In genomic region chr16:4214215-4214621, GRCh38 we compare ENCODE assay signal across 12 cellular contexts. TPM values are rescaled to one million over a fixed set of nuclear protein-coding genes. Genes with fewer than 3 reads are reported as not detected.
DNase-seq lines count a peak whose midpoint lies in the region; ATAC-seq and TF ChIP-seq lines count a peak whose summit lies in the region.
"Had no signal": no experiment of that assay in that cellular context is flagged by ENCODE, and none has a peak within 500 bp of the region (broad histone marks: within the 10 kb centered on the region; RNA-seq: fewer than 3 reads in every experiment).

No MANE protein-coding gene starts in this region.

- no peaks in the 10 kb centered on the region for H3K9me3 Mint-ChIP-seq in activated naive CD8-positive, alpha-beta T cell treated with anti-CD3 and anti-CD28 coated beads, Interleukin-2, amount 50 U/mL, for 24 hours
- no peaks in the 10 kb centered on the region for H3K9me3 Mint-ChIP-seq in CD4-positive, alpha-beta memory T cell
- H3K9me3 Mint-ChIP-seq: activated CD4-positive, alpha-beta memory T cell treated with anti-CD3 and anti-CD28 coated beads for 36 hours; naive B cell had no signal

- DNase-seq in HT-29 (ENCODE audit: low spot score) (peak; percentile 31), astrocyte of the spinal cord (ENCODE audit: low read depth, low spot score) (peak; percentile 86), iPS DF 19.7 (ENCODE audit: low read depth, low spot score) (peak; percentile 15), upper lobe of right lung (no peak), NCI-H187 treated with DMSO at 0.1 percent for 48 hours (lab: John Stamatoyannopoulos, UW) (no peak), DMS153 (lab: John Stamatoyannopoulos, UW) (no peak)
- DNase-seq in activated naive CD8-positive, alpha-beta T cell treated with anti-CD3 and anti-CD28 coated beads, Interleukin-2, amount 50 U/mL, for 24 hours, result no peak
- no peak for DNase-seq in CD4-positive, alpha-beta memory T cell
- DNase-seq: activated CD4-positive, alpha-beta memory T cell treated with anti-CD3 and anti-CD28 coated beads for 36 hours; dermis blood vessel endothelial cell; naive B cell; NCI-H2171 treated with DMSO at 0.1 percent for 48 hours had no signal

- no peaks in the 10 kb centered on the region for H3K36me3 Mint-ChIP-seq in activated naive CD8-positive, alpha-beta T cell treated with anti-CD3 and anti-CD28 coated beads, Interleukin-2, amount 50 U/mL, for 24 hours (ENCODE audit: low read depth)
- no peaks in the 10 kb centered on the region for H3K36me3 Mint-ChIP-seq in CD4-positive, alpha-beta memory T cell
- H3K36me3 Mint-ChIP-seq: activated CD4-positive, alpha-beta memory T cell treated with anti-CD3 and anti-CD28 coated beads for 36 hours; naive B cell had no signal

- no peak overlapping the region for H3K27ac Mint-ChIP-seq in activated naive CD8-positive, alpha-beta T cell treated with anti-CD3 and anti-CD28 coated beads, Interleukin-2, amount 50 U/mL, for 24 hours
- peak overlapping the region in 1 of 7 donors; percentile 47 for H3K27ac Mint-ChIP-seq in CD4-positive, alpha-beta memory T cell
- H3K27ac Mint-ChIP-seq: activated CD4-positive, alpha-beta memory T cell treated with anti-CD3 and anti-CD28 coated beads for 36 hours had no signal

- no peak overlapping the region for H3K4me3 Mint-ChIP-seq in activated naive CD8-positive, alpha-beta T cell treated with anti-CD3 and anti-CD28 coated beads, Interleukin-2, amount 50 U/mL, for 24 hours
- no peak overlapping the region for H3K4me3 Mint-ChIP-seq in CD4-positive, alpha-beta memory T cell
- H3K4me3 Mint-ChIP-seq: activated CD4-positive, alpha-beta memory T cell treated with anti-CD3 and anti-CD28 coated beads for 36 hours; naive B cell had no signal

- no peak for TF ChIP-seq CTCF in astrocyte of the spinal cord (IDR thresholded peaks at IDR 0.05; ENCODE audit: low read depth, low read length)
- TF ChIP-seq CTCF in upper lobe of right lung (IDR thresholded peaks at IDR 0.05), result no peak

- intact Hi-C loops in upper lobe of right lung (cut with DNase I), result no loop called here
- intact Hi-C loops in CD4-positive, alpha-beta memory T cell (cut with micrococcal nuclease), result no loop called here

- H3K4me1 Mint-ChIP-seq in activated naive CD8-positive, alpha-beta T cell treated with anti-CD3 and anti-CD28 coated beads, Interleukin-2, amount 50 U/mL, for 24 hours, result no peaks in the 10 kb centered on the region
- H3K4me1 Mint-ChIP-seq in CD4-positive, alpha-beta memory T cell, result no peaks in the 10 kb centered on the region
- H3K4me1 Mint-ChIP-seq: naive B cell had no signal

- H3K27me3 Mint-ChIP-seq in activated naive CD8-positive, alpha-beta T cell treated with anti-CD3 and anti-CD28 coated beads, Interleukin-2, amount 50 U/mL, for 24 hours, result no peaks in the 10 kb centered on the region
- peaks cover 0 to 5% of the 10 kb centered on the region in 2 donors for H3K27me3 Mint-ChIP-seq in CD4-positive, alpha-beta memory T cell

- ATAC-seq in upper lobe of right lung, result peak; percentile 34
- no peak for ATAC-seq in activated naive CD8-positive, alpha-beta T cell treated with anti-CD3 and anti-CD28 coated beads, Interleukin-2, amount 50 U/mL, for 24 hours

- H3K4me3 ChIP-seq in astrocyte of the spinal cord (ENCODE audit: low read depth, low read length) (no peak overlapping the region), upper lobe of right lung (no peak overlapping the region)
- no peak overlapping the region for H3K4me3 ChIP-seq in CD4-positive, alpha-beta memory T cell (ENCODE audit: low read length in 2 of 2)

- H3K9me3 ChIP-seq in upper lobe of right lung, result no peaks in the 10 kb centered on the region
- H3K9me3 ChIP-seq in CD4-positive, alpha-beta memory T cell (ENCODE audit: control insufficient read depth in 1 of 2, low read length in 2 of 2), result no peaks in the 10 kb centered on the region

- in situ Hi-C loops in astrocyte of the spinal cord (cut with HindIII; ENCODE audit: low sequenced_read_pairs), result no loop called here

- no peaks in the 10 kb centered on the region for H3K27me3 ChIP-seq in upper lobe of right lung
- no peaks in the 10 kb centered on the region for H3K27me3 ChIP-seq in CD4-positive, alpha-beta memory T cell (ENCODE audit: insufficient read depth, low read length)

- no peak overlapping the region for H3K27ac ChIP-seq in upper lobe of right lung
- H3K27ac ChIP-seq in CD4-positive, alpha-beta memory T cell (ENCODE audit: low read depth, low read length), result no peak overlapping the region

- no peaks in the 10 kb centered on the region for H3K36me3 ChIP-seq in upper lobe of right lung
- H3K36me3 ChIP-seq in CD4-positive, alpha-beta memory T cell (ENCODE audit: insufficient read depth, low read length), result no peaks in the 10 kb centered on the region

- peaks cover 11% of the 10 kb centered on the region for H3K4me1 ChIP-seq in upper lobe of right lung
- H3K4me1 ChIP-seq in CD4-positive, alpha-beta memory T cell (ENCODE audit: insufficient read depth, low read length), result no peaks in the 10 kb centered on the region

- POLR2A ChIA-PET in CD4-positive, alpha-beta memory T cell (lab: Charles Lee; ENCODE audit: partially characterized antibody), result no interaction called here

- CTCF ChIA-PET in CD4-positive, alpha-beta memory T cell (lab: Charles Lee; ENCODE audit: partially characterized antibody), result interaction anchor here (1.4 kb wide), 1 partner anchor 10 kb away, joined by 3 read pairs; no protein-coding TSS in a partner anchor

RNA-seq across cellular contexts. Expression of gene SRL, which starts 27.7 kb away (rescaled TPM):
- 0.03 TPM in 1 of 2 replicates, not detected in the other for total RNA-seq in HT-29 (2014; rRNA removed; shearing (Covaris generic))
- 0.64 TPM for total RNA-seq in upper lobe of right lung
- total RNA-seq in CD4-positive, alpha-beta memory T cell, result not detected
- not detected for polyA plus RNA-seq in CD4-positive, alpha-beta memory T cell
- total RNA-seq: activated CD4-positive, alpha-beta memory T cell treated with anti-CD3 and anti-CD28 coated beads for 36 hours had no signal

RNA-seq across cellular contexts. Expression of gene TFAP4, which starts 58.6 kb away (rescaled TPM):
- 40.7 and 51.7 TPM in 2 replicates for total RNA-seq in HT-29 (2014; rRNA removed; shearing (Covaris generic))
- total RNA-seq in upper lobe of right lung, result 9.6 TPM
- 10 to 100 TPM; 25.2 to 27.3 TPM for total RNA-seq in CD4-positive, alpha-beta memory T cell
- polyA plus RNA-seq in CD4-positive, alpha-beta memory T cell, result under 1 TPM; 0.59 to 1.00 TPM

Comparison
In these comparisons a context has a peak if more than half of its experiments do, and no peak if none do; other contexts are left out.
1. DNase-seq: peak in HT-29 (single experiment), astrocyte of the spinal cord (single experiment) and iPS DF 19.7 (single experiment); none in upper lobe of right lung (single experiment), activated naive CD8-positive, alpha-beta T cell treated with anti-CD3 and anti-CD28 coated beads, Interleukin-2, amount 50 U/mL, for 24 hours (single experiment), NCI-H187 treated with DMSO at 0.1 percent for 48 hours (single experiment), DMS153 (single experiment) and CD4-positive, alpha-beta memory T cell (0 of 5).